In the genomic region with DNA sequence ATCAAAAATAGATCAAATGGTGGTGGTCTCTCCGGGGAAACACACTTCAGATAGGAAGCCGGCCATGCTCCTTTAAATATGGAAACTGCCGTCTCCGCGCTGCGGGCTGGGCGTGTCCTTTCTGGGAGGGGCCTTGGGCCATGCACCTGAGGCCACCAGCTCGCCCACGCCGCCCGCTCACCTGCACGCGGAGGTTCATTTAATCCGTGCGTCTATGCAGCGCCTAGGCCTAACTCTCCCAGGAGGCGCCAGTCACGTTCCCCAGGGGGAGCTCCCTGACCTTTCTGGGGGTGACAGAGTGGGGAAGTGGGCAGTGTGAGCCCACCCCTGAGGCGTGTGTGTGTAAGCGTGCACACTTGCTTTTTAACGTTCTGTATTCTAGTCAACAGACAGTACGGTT, we compare ENCODE assay signal across 21 cellular contexts.
"Had no signal": no experiment of that assay in that cellular context is flagged by ENCODE, and none has a peak within 500 bp of the region (broad histone marks: within the 10 kb centered on the region; RNA-seq: fewer than 3 reads in every experiment).

No MANE protein-coding gene starts in this region.

- ATAC-seq: gastroesophageal sphincter; left cardiac atrium; left ventricle myocardium superior; naive thymus-derived CD4-positive, alpha-beta T cell had no signal

- H3K36me3 ChIP-seq: esophagus squamous epithelium, gastroesophageal sphincter, neutrophil, right atrium auricular region, sigmoid colon, stomach, thoracic aorta, transverse colon had no signal

- H3K9me3 ChIP-seq: esophagus squamous epithelium, gastroesophageal sphincter, neutrophil, right atrium auricular region, sigmoid colon, stomach, thoracic aorta, transverse colon had no signal

- H3K27me3 ChIP-seq: right atrium auricular region, transverse colon had no signal

- H3K4me1 ChIP-seq: esophagus squamous epithelium, gastroesophageal sphincter, right atrium auricular region, sigmoid colon, stomach, transverse colon had no signal

- DNase-seq: dermis blood vessel endothelial cell; esophagus squamous epithelium; foreskin fibroblast; glutamatergic neuron; left cardiac atrium; left ventricle myocardium superior; mesenchymal stem cell; naive thymus-derived CD4-positive, alpha-beta T cell; nephron progenitor cell; sigmoid colon; stimulated activated CD4-positive, alpha-beta T cell treated with anti-CD3 and anti-CD28 coated beads, Interleukin-12 subunit alpha, Interleukin-12 subunit beta, amount 100 ng/mL, for 4 hours; stimulated activated naive CD4-positive, alpha-beta T cell; stomach; substantia nigra; transverse colon had no signal

- H3K27ac ChIP-seq: esophagus squamous epithelium, gastroesophageal sphincter, neutrophil, right atrium auricular region, sigmoid colon, skin epidermis, stomach, thoracic aorta, transverse colon had no signal

- H3K4me3 ChIP-seq: esophagus squamous epithelium, gastroesophageal sphincter, lung, right atrium auricular region, sigmoid colon, skin epidermis, stomach, thoracic aorta, transverse colon had no signal
